1 cellular context compared by ENCODE assay signal in genomic region chr1:198696211-198696610, GRCh38.
TF ChIP-seq lines count a peak whose summit lies in the region.

No MANE protein-coding gene starts in this region.

TF ChIP-seq in SK-N-SH, 30 proteins besides CTCF, POLR2A, EP300 and RAD21 (continued from another document):
- TF ChIP-seq YY1 (IDR thresholded peaks at IDR 0.05; ENCODE audit: low read depth) (no peak), NFIC (IDR thresholded peaks at IDR 0.05; ENCODE audit: borderline replicate concordance) (no peak), NRF1 (IDR thresholded peaks at IDR 0.05; ENCODE audit: low read depth, low read length) (no peak), IRF3 (IDR thresholded peaks at IDR 0.05; ENCODE audit: low read depth, low read length) (no peak), MEF2A (IDR thresholded peaks at IDR 0.05; ENCODE audit: borderline replicate concordance, low read depth) (no peak), FOSL2 (IDR thresholded peaks at IDR 0.05; ENCODE audit: borderline replicate concordance, low read depth) (no peak), SMC3 (IDR thresholded peaks at IDR 0.05; ENCODE audit: low read depth, low read length) (no peak), USF1 (IDR thresholded peaks at IDR 0.05; ENCODE audit: borderline replicate concordance, low read depth) (no peak), JUND (IDR thresholded peaks at IDR 0.05) (no peak), EZH2phosphoT487 (IDR thresholded peaks at IDR 0.05; ENCODE audit: borderline replicate concordance, low read depth) (no peak)
